Comparison of ENCODE assay signal across 23 cellular contexts in genomic region chr12:25257590-25258324, GRCh38. TPM values are rescaled to one million over a fixed set of nuclear protein-coding genes. Genes with fewer than 3 reads are reported as not detected.
DNase-seq lines count a peak whose midpoint lies in the region; ATAC-seq and TF ChIP-seq lines count a peak whose summit lies in the region.
"Had no signal": no experiment of that assay in that cellular context is flagged by ENCODE, and none has a peak within 500 bp of the region (broad histone marks: within the 10 kb centered on the region; RNA-seq: fewer than 3 reads in every experiment).

No MANE protein-coding gene starts in this region.

- no TSS peak for BruUV-seq in Caco-2 (replicated peaks; lab: Mats Ljungman, UMichigan)

- intact Hi-C loops in Caco-2 (cut with micrococcal nuclease; ENCODE audit: unreplicated experiment), result loop anchor here (2.0 kb wide), 1 partner anchor 19 kb away; no protein-coding TSS in a partner anchor
- intact Hi-C loops in right lobe of liver (cut with DNase I), result no loop called here
- intact Hi-C loops in head of caudate nucleus (cut with DNase I), result no loop called here

- peaks cover 52% of the 10 kb centered on the region for H3K4me1 ChIP-seq in Caco-2
- H3K4me1 ChIP-seq in iPS-20b (ENCODE audit: insufficient read depth, low read length), result peaks cover 18% of the 10 kb centered on the region; the same call in 1 of the 2 replicates
- H3K4me1 ChIP-seq in right lobe of liver, result peaks cover 0 to 28% (median 2%) of the 10 kb centered on the region in 4 donors
- H3K4me1 ChIP-seq: SJSA1 had no signal

- H3K4me3 ChIP-seq in Caco-2 (ENCODE audit: low read depth, low read length) (no peak overlapping the region), NB4 (ENCODE audit: low read depth, low read length) (no peak overlapping the region), iPS-20b (ENCODE audit: low read length) (no peak overlapping the region), right lobe of liver (no peak overlapping the region)
- H3K4me3 ChIP-seq: BLaER1 treated with 17β-estradiol and CSF1 and Interleukin-3, amounts not matched to agents 10 nM and 100 nM; SJSA1 had no signal

- H3K36me3 Mint-ChIP-seq in Caco-2 (ENCODE audit: insufficient read depth, unreplicated experiment), result peaks cover 34% of the 10 kb centered on the region
- H3K36me3 Mint-ChIP-seq in naive thymus-derived CD8-positive, alpha-beta T cell, result peaks cover 0 to 3% (median 0%) of the 10 kb centered on the region in 3 donors
- H3K36me3 Mint-ChIP-seq: CD4-positive, alpha-beta memory T cell had no signal

- DNase-seq in Caco-2 (no peak), NB4 (ENCODE audit: low read depth) (no peak), right lobe of liver (peak; percentile 36 to 68 (median 53)), NCI-H1694 (lab: John Stamatoyannopoulos, UW) (no peak), head of caudate nucleus (no peak), GM13977 (ENCODE audit: low spot score) (no peak)
- no peak for DNase-seq in naive thymus-derived CD8-positive, alpha-beta T cell
- DNase-seq: 8988T; CD4-positive, alpha-beta memory T cell; DMS153; HFFc6; KBM-7; MM.1S; NCI-H1092; NCI-H1436; NCI-H2081; NCI-H2171; NCI-H345; NCI-H524 had no signal

- H3K36me3 ChIP-seq in Caco-2 (ENCODE audit: control insufficient read depth, insufficient read depth, low read length) (no peaks in the 10 kb centered on the region; the same call in 1 of the 2 replicates), iPS-20b (ENCODE audit: insufficient read depth, low read depth, low read length) (no peaks in the 10 kb centered on the region), right lobe of liver (no peaks in the 10 kb centered on the region)
- H3K36me3 ChIP-seq: BLaER1 treated with 17β-estradiol and CSF1 and Interleukin-3, amounts not matched to agents 10 nM and 100 nM; SJSA1 had no signal

- CTCF ChIA-PET in Caco-2 (lab: Charles Lee), result no interaction called here

- H3K27me3 ChIP-seq in Caco-2 (replicated peaks; ENCODE audit: control insufficient read depth, insufficient read depth, low read length), result no peaks in the 10 kb centered on the region
- peaks cover 8% of the 10 kb centered on the region; the same call in 1 of the 2 replicates for H3K27me3 ChIP-seq in iPS-20b (ENCODE audit: insufficient read depth, low read length)
- no peaks in the 10 kb centered on the region for H3K27me3 ChIP-seq in right lobe of liver
- H3K27me3 ChIP-seq: BLaER1 treated with 17β-estradiol and CSF1 and Interleukin-3, amounts not matched to agents 10 nM and 100 nM; SJSA1 had no signal

- H3K27me3 Mint-ChIP-seq in Caco-2 (ENCODE audit: insufficient read depth, unreplicated experiment), result no peaks in the 10 kb centered on the region
- H3K27me3 Mint-ChIP-seq in naive thymus-derived CD8-positive, alpha-beta T cell, result no peaks in the 10 kb centered on the region

- H3K9me3 Mint-ChIP-seq in Caco-2 (ENCODE audit: unreplicated experiment), result peaks cover 32% of the 10 kb centered on the region
- H3K9me3 Mint-ChIP-seq in naive thymus-derived CD8-positive, alpha-beta T cell, result no peaks in the 10 kb centered on the region
- H3K9me3 Mint-ChIP-seq: HFFc6 had no signal

- POLR2A ChIA-PET in Caco-2 (lab: Charles Lee), result no interaction called here
- POLR2A ChIA-PET in naive thymus-derived CD8-positive, alpha-beta T cell (lab: Charles Lee), result no interaction called here

- in situ Hi-C loops in GM13977 (cut with MboI; ENCODE audit: low pct_unique_long_range_greater_than_20kb, low sequenced_read_pairs, unreplicated experiment), result no loop called here

- H3K27ac Mint-ChIP-seq in Caco-2 (ENCODE audit: unreplicated experiment), result peak overlapping the region; percentile 79
- H3K27ac Mint-ChIP-seq in naive thymus-derived CD8-positive, alpha-beta T cell, result no peak overlapping the region
- H3K27ac Mint-ChIP-seq: CD4-positive, alpha-beta memory T cell; HFFc6 had no signal

- ATAC-seq in right lobe of liver, result peak in 3 of 4 donors; percentile 46 to 70 (median 65)
- ATAC-seq in naive thymus-derived CD8-positive, alpha-beta T cell, result no peak
- ATAC-seq: Right ventricle myocardium inferior had no signal

- 26% methylated on average over 5 of the region's 5 CpGs for WGBS in right lobe of liver (ENCODE audit: insufficient coverage, low coverage, low lambda C conversion rate, missing lambda C conversion rate)

- H3K27ac ChIP-seq in iPS-20b (ENCODE audit: low read length) (no peak overlapping the region), right lobe of liver (peak overlapping the region in 1 of 3 donors; percentile 89)
- H3K27ac ChIP-seq: BLaER1 treated with 17β-estradiol and CSF1 and Interleukin-3, amounts not matched to agents 10 nM and 100 nM; SJSA1 had no signal

- peaks cover 60% of the 10 kb centered on the region for H3K4me1 Mint-ChIP-seq in Caco-2 (ENCODE audit: low read depth, unreplicated experiment)
- peaks cover 5 to 9% (median 8%) of the 10 kb centered on the region in 4 donors for H3K4me1 Mint-ChIP-seq in naive thymus-derived CD8-positive, alpha-beta T cell

- TF ChIP-seq POLR2A in NB4 (IDR thresholded peaks at IDR 0.05; ENCODE audit: extremely low read depth, insufficient read length), result no peak
- no peak for TF ChIP-seq POLR2A in right lobe of liver (IDR thresholded peaks at IDR 0.05)

- no peak overlapping the region for H3K4me3 Mint-ChIP-seq in Caco-2 (ENCODE audit: unreplicated experiment)
- no peak overlapping the region for H3K4me3 Mint-ChIP-seq in naive thymus-derived CD8-positive, alpha-beta T cell
- H3K4me3 Mint-ChIP-seq: CD4-positive, alpha-beta memory T cell; HFFc6 had no signal

- peak overlapping the region; percentile 30; the same call in 1 of the 2 replicates for H3K9ac ChIP-seq in iPS-20b (ENCODE audit: low read depth, low read length)
- H3K9ac ChIP-seq: BLaER1 treated with 17β-estradiol and CSF1 and Interleukin-3, amounts not matched to agents 10 nM and 100 nM had no signal

- H3K9me3 ChIP-seq in Caco-2 (peaks cover 21% of the 10 kb centered on the region; the same call in 1 of the 2 replicates), iPS-20b (ENCODE audit: insufficient read depth, low read depth, low read length) (no peaks in the 10 kb centered on the region), right lobe of liver (no peaks in the 10 kb centered on the region)
- H3K9me3 ChIP-seq: BLaER1 treated with 17β-estradiol and CSF1 and Interleukin-3, amounts not matched to agents 10 nM and 100 nM; SJSA1 had no signal

- TF ChIP-seq CTCF in Caco-2 (IDR thresholded peaks at IDR 0.05; ENCODE audit: insufficient read depth in 1 of 2, low read depth in 1 of 2, low read length in 1 of 2, severe bottlenecking in 1 of 2, unreplicated experiment in 1 of 2), result no peak
- TF ChIP-seq CTCF in NB4 (IDR thresholded peaks at IDR 0.05; ENCODE audit: low read depth, low read length), result peak; percentile 3
- TF ChIP-seq CTCF in right lobe of liver (IDR thresholded peaks at IDR 0.05), result no peak
- TF ChIP-seq CTCF in GM13977 (IDR thresholded peaks at IDR 0.05; ENCODE audit: extremely low read depth, insufficient read depth, missing control alignments), result no peak

RNA-seq across cellular contexts. Expression of gene KRAS, which starts 7.0 kb away (rescaled TPM):
- 162 and 179 TPM in 2 replicates for total RNA-seq in Caco-2 (2022)
- total RNA-seq in right lobe of liver, result 10 to 100 TPM; 10.1 to 28.8 (median 10.9) TPM
- 10 to 100 TPM; 38.2 to 45.7 TPM for total RNA-seq in naive thymus-derived CD8-positive, alpha-beta T cell
- 10 to 100 TPM; 49.3 to 59.5 (median 53.3) TPM for polyA plus RNA-seq in naive thymus-derived CD8-positive, alpha-beta T cell

Comparison
In these comparisons a context has a peak if more than half of its experiments do, and no peak if none do; other contexts are left out.
1. DNase-seq: peak in right lobe of liver (3 of 3); none in Caco-2 (0 of 2), NB4 (single experiment), NCI-H1694 (single experiment), head of caudate nucleus (0 of 42), GM13977 (single experiment) and naive thymus-derived CD8-positive, alpha-beta T cell (0 of 10).
2. ATAC-seq: peak in right lobe of liver (3 of 4); none in naive thymus-derived CD8-positive, alpha-beta T cell (0 of 2).